Comparison of ENCODE assay signal across 1 cellular context in genomic region chr3:58334013-58334321, GRCh38.
TF ChIP-seq lines count a peak whose summit lies in the region.

No MANE protein-coding gene starts in this region.

TF ChIP-seq in H1, 55 proteins besides CTCF, POLR2A, EP300 and RAD21:
- TF ChIP-seq KDM1A (IDR thresholded peaks at IDR 0.05; ENCODE audit: borderline replicate concordance, low read length) (no peak), JUN (IDR thresholded peaks at IDR 0.05; ENCODE audit: low read depth, low read length) (no peak), E2F6 (IDR thresholded peaks at IDR 0.05) (no peak), SP2 (IDR thresholded peaks at IDR 0.05; ENCODE audit: low read length) (no peak), EGR1 (IDR thresholded peaks at IDR 0.05; ENCODE audit: borderline replicate concordance, low read depth, low read length) (no peak), SUZ12 (IDR thresholded peaks at IDR 0.05; ENCODE audit: low read length) (no peak), SAP30 (IDR thresholded peaks at IDR 0.05; ENCODE audit: insufficient read depth, insufficient replicate concordance, low read length) (no peak), HDAC2 (IDR thresholded peaks at IDR 0.05; ENCODE audit: borderline replicate concordance in 1 of 2, low read depth in 2 of 2, low read length in 2 of 2) (no peak)
